ENCODE assay signal across 8 cellular contexts in the genomic region with DNA sequence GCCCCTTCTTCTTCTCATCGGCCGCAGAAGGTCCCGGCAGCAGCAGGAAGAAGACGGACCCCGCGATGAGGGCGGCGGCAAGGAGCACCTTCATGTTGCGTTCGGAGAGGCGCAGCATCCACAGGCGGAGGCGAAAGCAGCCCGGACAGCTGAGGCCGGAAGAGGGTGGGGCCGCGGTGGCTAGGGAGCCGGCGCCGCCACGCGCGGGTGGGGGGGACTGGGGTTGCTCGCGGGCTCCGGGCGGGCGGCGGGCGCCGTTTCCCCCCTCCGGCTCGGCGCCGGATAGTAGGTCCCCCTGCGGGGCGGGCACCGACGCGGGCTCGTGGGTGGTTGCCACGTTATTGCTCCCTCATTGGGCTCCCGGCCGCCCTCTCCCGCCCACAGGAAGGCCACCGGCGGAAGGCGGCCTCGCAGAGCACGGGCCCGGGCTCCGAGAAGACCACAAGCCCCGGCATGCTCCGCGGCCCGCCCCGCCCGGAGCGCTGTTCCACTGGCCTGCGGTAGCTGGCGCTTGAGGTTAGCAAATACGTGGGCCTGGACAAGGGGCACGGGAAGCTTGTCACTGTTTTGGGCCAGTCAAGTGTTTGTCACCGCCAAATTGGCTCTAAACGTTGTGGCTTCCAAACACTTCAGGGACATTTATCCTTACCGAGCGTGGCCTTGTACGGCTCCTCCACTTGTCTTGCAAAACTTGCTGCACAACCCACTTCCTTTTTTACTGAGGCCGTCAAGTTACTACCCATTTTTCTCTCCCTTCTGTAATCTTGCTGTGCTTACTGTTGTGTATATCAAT. TPM values are rescaled to one million over a fixed set of nuclear protein-coding genes. Genes with fewer than 3 reads are reported as not detected.
A peak's percentile ranks its signal among the peaks of the same experiment; 100 is the strongest.
DNase-seq lines count a peak whose midpoint lies in the region; ATAC-seq and TF ChIP-seq lines count a peak whose summit lies in the region.

TSS of gene PPIB (minus strand) at position 154 of the 793 bp plus-strand sequence. CDS start at position 118, 36 bp downstream.

- no peaks in the 10 kb centered on the region for H3K27me3 ChIP-seq in ovary
- H3K27me3 ChIP-seq in thyroid gland: no peaks in the 10 kb centered on the region

- H3K4me1 ChIP-seq in ovary (ENCODE audit: insufficient read depth) (peaks cover 9% of the 10 kb centered on the region), thyroid gland (peaks cover 29 to 49% of the 10 kb centered on the region in 2 donors)

- intact Hi-C loops in ovary (cut with DNase I): no loop called here
- intact Hi-C loops in thyroid gland (cut with DNase I): loop anchor here (5.0 kb wide), 1 partner anchor 189 kb away; no protein-coding TSS in a partner anchor

- peak; percentile 51 for TF ChIP-seq CTCF in GM12864 (IDR thresholded peaks at IDR 0.05; ENCODE audit: low read depth, low read length, missing control alignments)
- TF ChIP-seq CTCF in glutamatergic neuron (IDR thresholded peaks at IDR 0.05; ENCODE audit: partially characterized antibody, unreplicated experiment): no peak
- TF ChIP-seq CTCF in ovary (IDR thresholded peaks at IDR 0.05): peak in 2 of 3 donors; percentile 43 to 46
- TF ChIP-seq CTCF in thyroid gland (IDR thresholded peaks at IDR 0.05): peak in 4 of 6 experiments; percentile 35 to 74 (median 48)

- ATAC-seq in HG02623 (IDR thresholded peaks at IDR 0.05; ENCODE audit: unreplicated experiment): peak; percentile 92

- H3K36me3 ChIP-seq in ovary (no peaks in the 10 kb centered on the region), thyroid gland (peaks cover 32 to 33% of the 10 kb centered on the region in 2 donors)

- peaks cover 46% of the 10 kb centered on the region for H3K4me1 Mint-ChIP-seq in activated naive CD8-positive, alpha-beta T cell (ENCODE audit: low read depth)
- peaks cover 28% of the 10 kb centered on the region for H3K4me1 Mint-ChIP-seq in glutamatergic neuron (ENCODE audit: low read depth, unreplicated experiment)

- DNase-seq in GM12864 (ENCODE audit: low read depth): peak; percentile 91
- peak; percentile 96 for DNase-seq in NCI-H1092 treated with DMSO at 0.1 percent for 48 hours (lab: John Stamatoyannopoulos, UW)
- peak; percentile 96 for DNase-seq in SKM-1 (lab: John Stamatoyannopoulos, UW; ENCODE audit: unreplicated experiment)
- peak; percentile 96 for DNase-seq in glutamatergic neuron
- peak; percentile 97 to 99 (median 97) for DNase-seq in ovary
- DNase-seq in thyroid gland: peak; percentile 99

- H3K27ac Mint-ChIP-seq in activated naive CD8-positive, alpha-beta T cell: peak within 1 kb of the TSS; percentile 92
- H3K27ac Mint-ChIP-seq in glutamatergic neuron (ENCODE audit: unreplicated experiment): peak within 1 kb of the TSS; percentile 88

- peak within 1 kb of the TSS; percentile 3 to 74 for H3K27ac ChIP-seq in ovary
- peak within 1 kb of the TSS; percentile 51 to 73 (median 68) for H3K27ac ChIP-seq in thyroid gland

- H3K36me3 Mint-ChIP-seq in activated naive CD8-positive, alpha-beta T cell: peaks cover 14% of the 10 kb centered on the region
- peaks cover 4% of the 10 kb centered on the region for H3K36me3 Mint-ChIP-seq in glutamatergic neuron (ENCODE audit: unreplicated experiment)

- H3K9me3 Mint-ChIP-seq in activated naive CD8-positive, alpha-beta T cell (ENCODE audit: low read depth): no peaks in the 10 kb centered on the region
- H3K9me3 Mint-ChIP-seq in glutamatergic neuron (ENCODE audit: unreplicated experiment): peaks cover 18% of the 10 kb centered on the region

- TF ChIP-seq POLR2A in ovary (IDR thresholded peaks at IDR 0.05) (peak; percentile 77), thyroid gland (IDR thresholded peaks at IDR 0.05) (peak; percentile 81 to 87)

- WGBS in ovary, 3 donors: 0 to 1% (median 1%) methylated on average over 58 to 69 of the region's 69 CpGs
- 0 to 1% methylated on average over 17 to 31 of the region's 69 CpGs for WGBS in thyroid gland, 2 donors

- TF ChIP-seq EP300 in ovary (IDR thresholded peaks at IDR 0.05): no peak

- no peaks in the 10 kb centered on the region for H3K9me3 ChIP-seq in ovary
- H3K9me3 ChIP-seq in thyroid gland: no peaks in the 10 kb centered on the region

- no peaks in the 10 kb centered on the region for H3K27me3 Mint-ChIP-seq in activated naive CD8-positive, alpha-beta T cell
- H3K27me3 Mint-ChIP-seq in glutamatergic neuron (ENCODE audit: unreplicated experiment): peaks cover 5% of the 10 kb centered on the region

- peak within 1 kb of the TSS; percentile 91 for H3K4me3 Mint-ChIP-seq in activated naive CD8-positive, alpha-beta T cell
- peak within 1 kb of the TSS; percentile 94 for H3K4me3 Mint-ChIP-seq in glutamatergic neuron (ENCODE audit: unreplicated experiment)

- peak within 1 kb of the TSS; percentile 75 for H3K4me3 ChIP-seq in GM12864 (ENCODE audit: low read depth, low read length)
- peak within 1 kb of the TSS; percentile 86 for H3K4me3 ChIP-seq in ovary
- H3K4me3 ChIP-seq in thyroid gland (replicated peaks in 1 of 3): peak within 1 kb of the TSS; percentile 63 to 77 (median 69)

RNA-seq across cellular contexts. Expression of gene PPIB, which starts in this region (rescaled TPM):
- 228 TPM for total RNA-seq in glutamatergic neuron (ENCODE audit: unreplicated experiment)
- total RNA-seq in ovary: 100 to 1,000 TPM; 201 to 589 (median 367) TPM
- 100 to 1,000 TPM; 434 to 514 TPM for polyA plus RNA-seq in ovary
- total RNA-seq in thyroid gland: 1,000 to 10,000 TPM; 1,046 to 3,819 (median 1,394) TPM

Comparison
In these comparisons a context has a peak if more than half of its experiments do, and no peak if none do; other contexts are left out.
1. Peak in every context shown above with its lines: DNase-seq, ATAC-seq, H3K4me3 ChIP-seq and H3K27ac ChIP-seq.